1 cellular context compared by ENCODE assay signal in the genomic region with DNA sequence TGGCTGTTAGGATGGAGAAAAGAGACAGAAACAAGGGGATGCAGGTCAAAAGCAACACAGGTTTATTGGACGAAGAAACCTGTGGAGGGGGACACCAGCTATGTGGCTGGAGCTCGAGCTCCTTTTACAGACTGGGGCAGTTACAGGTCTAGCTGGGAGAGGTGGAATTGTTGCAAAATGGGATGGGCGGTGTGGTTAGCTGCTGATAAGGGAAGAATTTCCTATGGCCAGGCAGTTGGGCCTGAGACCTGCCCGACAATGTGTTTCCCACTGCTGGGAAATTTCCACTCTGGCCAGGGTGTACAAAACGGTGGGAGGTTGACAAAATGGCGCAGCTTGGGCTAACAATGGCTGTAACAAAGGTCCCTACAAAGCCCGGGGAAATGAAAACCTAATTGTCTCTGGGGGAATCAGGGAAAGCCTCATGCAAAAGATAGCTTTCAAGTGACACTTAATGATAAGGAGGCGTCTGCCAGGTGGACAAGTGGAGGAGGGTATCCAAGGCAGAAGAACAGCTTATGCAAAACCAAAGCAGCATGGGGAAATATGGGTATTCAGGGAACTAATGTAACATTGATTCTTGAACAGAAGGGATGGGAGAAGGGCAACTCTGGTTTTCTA.
A peak's percentile ranks its signal among the peaks of the same experiment; 100 is the strongest.
TF ChIP-seq lines count a peak whose summit lies in the region.

No MANE protein-coding gene starts in this region.

TF ChIP-seq in K562, 482 proteins besides CTCF, POLR2A, EP300 and RAD21 (continued from another document and continues in another):
- TF ChIP-seq, protein P1, sequence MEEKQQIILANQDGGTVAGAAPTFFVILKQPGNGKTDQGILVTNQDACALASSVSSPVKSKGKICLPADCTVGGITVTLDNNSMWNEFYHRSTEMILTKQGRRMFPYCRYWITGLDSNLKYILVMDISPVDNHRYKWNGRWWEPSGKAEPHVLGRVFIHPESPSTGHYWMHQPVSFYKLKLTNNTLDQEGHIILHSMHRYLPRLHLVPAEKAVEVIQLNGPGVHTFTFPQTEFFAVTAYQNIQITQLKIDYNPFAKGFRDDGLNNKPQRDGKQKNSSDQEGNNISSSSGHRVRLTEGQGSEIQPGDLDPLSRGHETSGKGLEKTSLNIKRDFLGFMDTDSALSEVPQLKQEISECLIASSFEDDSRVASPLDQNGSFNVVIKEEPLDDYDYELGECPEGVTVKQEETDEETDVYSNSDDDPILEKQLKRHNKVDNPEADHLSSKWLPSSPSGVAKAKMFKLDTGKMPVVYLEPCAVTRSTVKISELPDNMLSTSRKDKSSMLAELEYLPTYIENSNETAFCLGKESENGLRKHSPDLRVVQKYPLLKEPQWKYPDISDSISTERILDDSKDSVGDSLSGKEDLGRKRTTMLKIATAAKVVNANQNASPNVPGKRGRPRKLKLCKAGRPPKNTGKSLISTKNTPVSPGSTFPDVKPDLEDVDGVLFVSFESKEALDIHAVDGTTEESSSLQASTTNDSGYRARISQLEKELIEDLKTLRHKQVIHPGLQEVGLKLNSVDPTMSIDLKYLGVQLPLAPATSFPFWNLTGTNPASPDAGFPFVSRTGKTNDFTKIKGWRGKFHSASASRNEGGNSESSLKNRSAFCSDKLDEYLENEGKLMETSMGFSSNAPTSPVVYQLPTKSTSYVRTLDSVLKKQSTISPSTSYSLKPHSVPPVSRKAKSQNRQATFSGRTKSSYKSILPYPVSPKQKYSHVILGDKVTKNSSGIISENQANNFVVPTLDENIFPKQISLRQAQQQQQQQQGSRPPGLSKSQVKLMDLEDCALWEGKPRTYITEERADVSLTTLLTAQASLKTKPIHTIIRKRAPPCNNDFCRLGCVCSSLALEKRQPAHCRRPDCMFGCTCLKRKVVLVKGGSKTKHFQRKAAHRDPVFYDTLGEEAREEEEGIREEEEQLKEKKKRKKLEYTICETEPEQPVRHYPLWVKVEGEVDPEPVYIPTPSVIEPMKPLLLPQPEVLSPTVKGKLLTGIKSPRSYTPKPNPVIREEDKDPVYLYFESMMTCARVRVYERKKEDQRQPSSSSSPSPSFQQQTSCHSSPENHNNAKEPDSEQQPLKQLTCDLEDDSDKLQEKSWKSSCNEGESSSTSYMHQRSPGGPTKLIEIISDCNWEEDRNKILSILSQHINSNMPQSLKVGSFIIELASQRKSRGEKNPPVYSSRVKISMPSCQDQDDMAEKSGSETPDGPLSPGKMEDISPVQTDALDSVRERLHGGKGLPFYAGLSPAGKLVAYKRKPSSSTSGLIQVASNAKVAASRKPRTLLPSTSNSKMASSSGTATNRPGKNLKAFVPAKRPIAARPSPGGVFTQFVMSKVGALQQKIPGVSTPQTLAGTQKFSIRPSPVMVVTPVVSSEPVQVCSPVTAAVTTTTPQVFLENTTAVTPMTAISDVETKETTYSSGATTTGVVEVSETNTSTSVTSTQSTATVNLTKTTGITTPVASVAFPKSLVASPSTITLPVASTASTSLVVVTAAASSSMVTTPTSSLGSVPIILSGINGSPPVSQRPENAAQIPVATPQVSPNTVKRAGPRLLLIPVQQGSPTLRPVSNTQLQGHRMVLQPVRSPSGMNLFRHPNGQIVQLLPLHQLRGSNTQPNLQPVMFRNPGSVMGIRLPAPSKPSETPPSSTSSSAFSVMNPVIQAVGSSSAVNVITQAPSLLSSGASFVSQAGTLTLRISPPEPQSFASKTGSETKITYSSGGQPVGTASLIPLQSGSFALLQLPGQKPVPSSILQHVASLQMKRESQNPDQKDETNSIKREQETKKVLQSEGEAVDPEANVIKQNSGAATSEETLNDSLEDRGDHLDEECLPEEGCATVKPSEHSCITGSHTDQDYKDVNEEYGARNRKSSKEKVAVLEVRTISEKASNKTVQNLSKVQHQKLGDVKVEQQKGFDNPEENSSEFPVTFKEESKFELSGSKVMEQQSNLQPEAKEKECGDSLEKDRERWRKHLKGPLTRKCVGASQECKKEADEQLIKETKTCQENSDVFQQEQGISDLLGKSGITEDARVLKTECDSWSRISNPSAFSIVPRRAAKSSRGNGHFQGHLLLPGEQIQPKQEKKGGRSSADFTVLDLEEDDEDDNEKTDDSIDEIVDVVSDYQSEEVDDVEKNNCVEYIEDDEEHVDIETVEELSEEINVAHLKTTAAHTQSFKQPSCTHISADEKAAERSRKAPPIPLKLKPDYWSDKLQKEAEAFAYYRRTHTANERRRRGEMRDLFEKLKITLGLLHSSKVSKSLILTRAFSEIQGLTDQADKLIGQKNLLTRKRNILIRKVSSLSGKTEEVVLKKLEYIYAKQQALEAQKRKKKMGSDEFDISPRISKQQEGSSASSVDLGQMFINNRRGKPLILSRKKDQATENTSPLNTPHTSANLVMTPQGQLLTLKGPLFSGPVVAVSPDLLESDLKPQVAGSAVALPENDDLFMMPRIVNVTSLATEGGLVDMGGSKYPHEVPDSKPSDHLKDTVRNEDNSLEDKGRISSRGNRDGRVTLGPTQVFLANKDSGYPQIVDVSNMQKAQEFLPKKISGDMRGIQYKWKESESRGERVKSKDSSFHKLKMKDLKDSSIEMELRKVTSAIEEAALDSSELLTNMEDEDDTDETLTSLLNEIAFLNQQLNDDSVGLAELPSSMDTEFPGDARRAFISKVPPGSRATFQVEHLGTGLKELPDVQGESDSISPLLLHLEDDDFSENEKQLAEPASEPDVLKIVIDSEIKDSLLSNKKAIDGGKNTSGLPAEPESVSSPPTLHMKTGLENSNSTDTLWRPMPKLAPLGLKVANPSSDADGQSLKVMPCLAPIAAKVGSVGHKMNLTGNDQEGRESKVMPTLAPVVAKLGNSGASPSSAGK (IDR thresholded peaks at IDR 0.05) = peak; percentile 55
- peak; percentile 92 for TF ChIP-seq ZNF23 (CRISPR knock-in tag; IDR thresholded peaks at IDR 0.05)
- TF ChIP-seq MAZ (CRISPR knock-in tag; conservative IDR thresholded peaks at IDR 0.05 in 1 of 2, IDR thresholded peaks at IDR 0.05 in 1 of 2) = peak; percentile 48 to 96; a peak in 3 of 4 replicates
- no peak for TF ChIP-seq NONO (IDR thresholded peaks at IDR 0.05; ENCODE audit: low read depth in 2 of 2, low read length in 1 of 2)
- TF ChIP-seq, protein P2, sequence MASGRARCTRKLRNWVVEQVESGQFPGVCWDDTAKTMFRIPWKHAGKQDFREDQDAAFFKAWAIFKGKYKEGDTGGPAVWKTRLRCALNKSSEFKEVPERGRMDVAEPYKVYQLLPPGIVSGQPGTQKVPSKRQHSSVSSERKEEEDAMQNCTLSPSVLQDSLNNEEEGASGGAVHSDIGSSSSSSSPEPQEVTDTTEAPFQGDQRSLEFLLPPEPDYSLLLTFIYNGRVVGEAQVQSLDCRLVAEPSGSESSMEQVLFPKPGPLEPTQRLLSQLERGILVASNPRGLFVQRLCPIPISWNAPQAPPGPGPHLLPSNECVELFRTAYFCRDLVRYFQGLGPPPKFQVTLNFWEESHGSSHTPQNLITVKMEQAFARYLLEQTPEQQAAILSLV (tag; IDR thresholded peaks at IDR 0.05) = peak; percentile 89
- no peak for TF ChIP-seq TBL1XR1 (IDR thresholded peaks at IDR 0.05; ENCODE audit: low read length in 2 of 2)
- TF ChIP-seq HNRNPL (IDR thresholded peaks at IDR 0.05; ENCODE audit: low read depth, low read length) = no peak
- TF ChIP-seq, protein P3, sequence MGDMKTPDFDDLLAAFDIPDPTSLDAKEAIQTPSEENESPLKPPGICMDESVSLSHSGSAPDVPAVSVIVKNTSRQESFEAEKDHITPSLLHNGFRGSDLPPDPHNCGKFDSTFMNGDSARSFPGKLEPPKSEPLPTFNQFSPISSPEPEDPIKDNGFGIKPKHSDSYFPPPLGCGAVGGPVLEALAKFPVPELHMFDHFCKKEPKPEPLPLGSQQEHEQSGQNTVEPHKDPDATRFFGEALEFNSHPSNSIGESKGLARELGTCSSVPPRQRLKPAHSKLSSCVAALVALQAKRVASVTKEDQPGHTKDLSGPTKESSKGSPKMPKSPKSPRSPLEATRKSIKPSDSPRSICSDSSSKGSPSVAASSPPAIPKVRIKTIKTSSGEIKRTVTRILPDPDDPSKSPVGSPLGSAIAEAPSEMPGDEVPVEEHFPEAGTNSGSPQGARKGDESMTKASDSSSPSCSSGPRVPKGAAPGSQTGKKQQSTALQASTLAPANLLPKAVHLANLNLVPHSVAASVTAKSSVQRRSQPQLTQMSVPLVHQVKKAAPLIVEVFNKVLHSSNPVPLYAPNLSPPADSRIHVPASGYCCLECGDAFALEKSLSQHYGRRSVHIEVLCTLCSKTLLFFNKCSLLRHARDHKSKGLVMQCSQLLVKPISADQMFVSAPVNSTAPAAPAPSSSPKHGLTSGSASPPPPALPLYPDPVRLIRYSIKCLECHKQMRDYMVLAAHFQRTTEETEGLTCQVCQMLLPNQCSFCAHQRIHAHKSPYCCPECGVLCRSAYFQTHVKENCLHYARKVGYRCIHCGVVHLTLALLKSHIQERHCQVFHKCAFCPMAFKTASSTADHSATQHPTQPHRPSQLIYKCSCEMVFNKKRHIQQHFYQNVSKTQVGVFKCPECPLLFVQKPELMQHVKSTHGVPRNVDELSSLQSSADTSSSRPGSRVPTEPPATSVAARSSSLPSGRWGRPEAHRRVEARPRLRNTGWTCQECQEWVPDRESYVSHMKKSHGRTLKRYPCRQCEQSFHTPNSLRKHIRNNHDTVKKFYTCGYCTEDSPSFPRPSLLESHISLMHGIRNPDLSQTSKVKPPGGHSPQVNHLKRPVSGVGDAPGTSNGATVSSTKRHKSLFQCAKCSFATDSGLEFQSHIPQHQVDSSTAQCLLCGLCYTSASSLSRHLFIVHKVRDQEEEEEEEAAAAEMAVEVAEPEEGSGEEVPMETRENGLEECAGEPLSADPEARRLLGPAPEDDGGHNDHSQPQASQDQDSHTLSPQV (IDR thresholded peaks at IDR 0.05) = peak; percentile 100
- TF ChIP-seq CBFB (CRISPR knock-in tag; IDR thresholded peaks at IDR 0.05) = no peak
- TF ChIP-seq, protein P4, sequence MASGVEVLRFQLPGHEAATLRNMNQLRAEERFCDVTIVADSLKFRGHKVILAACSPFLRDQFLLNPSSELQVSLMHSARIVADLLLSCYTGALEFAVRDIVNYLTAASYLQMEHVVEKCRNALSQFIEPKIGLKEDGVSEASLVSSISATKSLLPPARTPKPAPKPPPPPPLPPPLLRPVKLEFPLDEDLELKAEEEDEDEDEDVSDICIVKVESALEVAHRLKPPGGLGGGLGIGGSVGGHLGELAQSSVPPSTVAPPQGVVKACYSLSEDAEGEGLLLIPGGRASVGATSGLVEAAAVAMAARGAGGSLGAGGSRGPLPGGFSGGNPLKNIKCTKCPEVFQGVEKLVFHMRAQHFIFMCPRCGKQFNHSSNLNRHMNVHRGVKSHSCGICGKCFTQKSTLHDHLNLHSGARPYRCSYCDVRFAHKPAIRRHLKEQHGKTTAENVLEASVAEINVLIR (CRISPR knock-in tag; IDR thresholded peaks at IDR 0.05) = peak; percentile 82
- TF ChIP-seq HMG20A (CRISPR knock-in tag; conservative IDR thresholded peaks at IDR 0.05) = peak; percentile 79; the same call in 1 of the 2 replicates
- TF ChIP-seq, protein P5, sequence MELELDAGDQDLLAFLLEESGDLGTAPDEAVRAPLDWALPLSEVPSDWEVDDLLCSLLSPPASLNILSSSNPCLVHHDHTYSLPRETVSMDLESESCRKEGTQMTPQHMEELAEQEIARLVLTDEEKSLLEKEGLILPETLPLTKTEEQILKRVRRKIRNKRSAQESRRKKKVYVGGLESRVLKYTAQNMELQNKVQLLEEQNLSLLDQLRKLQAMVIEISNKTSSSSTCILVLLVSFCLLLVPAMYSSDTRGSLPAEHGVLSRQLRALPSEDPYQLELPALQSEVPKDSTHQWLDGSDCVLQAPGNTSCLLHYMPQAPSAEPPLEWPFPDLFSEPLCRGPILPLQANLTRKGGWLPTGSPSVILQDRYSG (tag; conservative IDR thresholded peaks at IDR 0.05; ENCODE audit: low read depth) = peak; percentile 98
- TF ChIP-seq ZNF79 (CRISPR knock-in tag; IDR thresholded peaks at IDR 0.05; ENCODE audit: low read depth) = peak; percentile 91
- TF ChIP-seq CTBP1 (IDR thresholded peaks at IDR 0.05; ENCODE audit: borderline replicate concordance) = peak; percentile 92
- TF ChIP-seq TEAD1 (CRISPR knock-in tag; IDR thresholded peaks at IDR 0.05) = peak in 1 of 2 experiments; percentile 98; a peak in 2 of 4 replicates
- no peak for TF ChIP-seq SMAD2 (IDR thresholded peaks at IDR 0.05; ENCODE audit: low read depth, low read length)
- TF ChIP-seq, protein P6, sequence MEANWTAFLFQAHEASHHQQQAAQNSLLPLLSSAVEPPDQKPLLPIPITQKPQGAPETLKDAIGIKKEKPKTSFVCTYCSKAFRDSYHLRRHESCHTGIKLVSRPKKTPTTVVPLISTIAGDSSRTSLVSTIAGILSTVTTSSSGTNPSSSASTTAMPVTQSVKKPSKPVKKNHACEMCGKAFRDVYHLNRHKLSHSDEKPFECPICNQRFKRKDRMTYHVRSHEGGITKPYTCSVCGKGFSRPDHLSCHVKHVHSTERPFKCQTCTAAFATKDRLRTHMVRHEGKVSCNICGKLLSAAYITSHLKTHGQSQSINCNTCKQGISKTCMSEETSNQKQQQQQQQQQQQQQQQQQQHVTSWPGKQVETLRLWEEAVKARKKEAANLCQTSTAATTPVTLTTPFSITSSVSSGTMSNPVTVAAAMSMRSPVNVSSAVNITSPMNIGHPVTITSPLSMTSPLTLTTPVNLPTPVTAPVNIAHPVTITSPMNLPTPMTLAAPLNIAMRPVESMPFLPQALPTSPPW (CRISPR knock-in tag; IDR thresholded peaks at IDR 0.05) = peak; percentile 58
- no peak for TF ChIP-seq EWSR1 (IDR thresholded peaks at IDR 0.05; ENCODE audit: borderline replicate concordance, low read depth, partially characterized antibody)
- TF ChIP-seq, protein P7, sequence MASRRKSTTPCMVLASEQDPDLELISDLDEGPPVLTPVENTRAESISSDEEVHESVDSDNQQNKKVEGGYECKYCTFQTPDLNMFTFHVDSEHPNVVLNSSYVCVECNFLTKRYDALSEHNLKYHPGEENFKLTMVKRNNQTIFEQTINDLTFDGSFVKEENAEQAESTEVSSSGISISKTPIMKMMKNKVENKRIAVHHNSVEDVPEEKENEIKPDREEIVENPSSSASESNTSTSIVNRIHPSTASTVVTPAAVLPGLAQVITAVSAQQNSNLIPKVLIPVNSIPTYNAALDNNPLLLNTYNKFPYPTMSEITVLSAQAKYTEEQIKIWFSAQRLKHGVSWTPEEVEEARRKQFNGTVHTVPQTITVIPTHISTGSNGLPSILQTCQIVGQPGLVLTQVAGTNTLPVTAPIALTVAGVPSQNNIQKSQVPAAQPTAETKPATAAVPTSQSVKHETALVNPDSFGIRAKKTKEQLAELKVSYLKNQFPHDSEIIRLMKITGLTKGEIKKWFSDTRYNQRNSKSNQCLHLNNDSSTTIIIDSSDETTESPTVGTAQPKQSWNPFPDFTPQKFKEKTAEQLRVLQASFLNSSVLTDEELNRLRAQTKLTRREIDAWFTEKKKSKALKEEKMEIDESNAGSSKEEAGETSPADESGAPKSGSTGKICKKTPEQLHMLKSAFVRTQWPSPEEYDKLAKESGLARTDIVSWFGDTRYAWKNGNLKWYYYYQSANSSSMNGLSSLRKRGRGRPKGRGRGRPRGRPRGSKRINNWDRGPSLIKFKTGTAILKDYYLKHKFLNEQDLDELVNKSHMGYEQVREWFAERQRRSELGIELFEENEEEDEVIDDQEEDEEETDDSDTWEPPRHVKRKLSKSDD (conservative IDR thresholded peaks at IDR 0.05; ENCODE audit: low read length) = no peak
- TF ChIP-seq, protein P8, sequence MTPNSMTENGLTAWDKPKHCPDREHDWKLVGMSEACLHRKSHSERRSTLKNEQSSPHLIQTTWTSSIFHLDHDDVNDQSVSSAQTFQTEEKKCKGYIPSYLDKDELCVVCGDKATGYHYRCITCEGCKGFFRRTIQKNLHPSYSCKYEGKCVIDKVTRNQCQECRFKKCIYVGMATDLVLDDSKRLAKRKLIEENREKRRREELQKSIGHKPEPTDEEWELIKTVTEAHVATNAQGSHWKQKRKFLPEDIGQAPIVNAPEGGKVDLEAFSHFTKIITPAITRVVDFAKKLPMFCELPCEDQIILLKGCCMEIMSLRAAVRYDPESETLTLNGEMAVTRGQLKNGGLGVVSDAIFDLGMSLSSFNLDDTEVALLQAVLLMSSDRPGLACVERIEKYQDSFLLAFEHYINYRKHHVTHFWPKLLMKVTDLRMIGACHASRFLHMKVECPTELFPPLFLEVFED (CRISPR knock-in tag; conservative IDR thresholded peaks at IDR 0.05) = 0 out of 2 replicates have a peak, but pooled peaks have one; percentile 59
